28 cellular contexts compared by ENCODE assay signal in genomic region chr3:45066109-45066801, GRCh38. TPM values are rescaled to one million over a fixed set of nuclear protein-coding genes. Genes with fewer than 3 reads are reported as not detected.
DNase-seq lines count a peak whose midpoint lies in the region; ATAC-seq and TF ChIP-seq lines count a peak whose summit lies in the region.
"Had no signal": no experiment of that assay in that cellular context is flagged by ENCODE, and none has a peak within 500 bp of the region (broad histone marks: within the 10 kb centered on the region; RNA-seq: fewer than 3 reads in every experiment).

No MANE protein-coding gene starts in this region.

- H3K4me3 Mint-ChIP-seq in activated naive CD8-positive, alpha-beta T cell treated with anti-CD3 and anti-CD28 coated beads, Interleukin-2, amount 10 ng/mL, durations not matched to agents 7 days and 5 days, result no peak overlapping the region
- H3K4me3 Mint-ChIP-seq: activated CD8-positive, alpha-beta T cell treated with anti-CD3 and anti-CD28 coated beads, Interleukin-2, amount 10 ng/mL, durations not matched to agents 7 days and 5 days; CD4-positive, CD25-positive, alpha-beta regulatory T cell; immature natural killer cell; stimulated activated memory B cell treated with anti-CD40 and anti-IgM and Interleukin-4, amounts not matched to agents 10 μg/mL and 1 μg/mL and 100 μg/mL, for 72 hours had no signal

- no peak for TF ChIP-seq POLR2A in lower leg skin (IDR thresholded peaks at IDR 0.05)

- DNase-seq in EH (ENCODE audit: low read depth) (peak; percentile 26), LHCN-M2 (ENCODE audit: low read depth) (peak; percentile 54), left colon (no peak), lower leg skin (ENCODE audit: low spot score in 2 of 2) (no peak)
- DNase-seq in activated naive CD8-positive, alpha-beta T cell treated with anti-CD3 and anti-CD28 coated beads, Interleukin-2, amount 10 ng/mL, durations not matched to agents 7 days and 5 days, result no peak
- DNase-seq: activated CD8-positive, alpha-beta T cell treated with anti-CD3 and anti-CD28 coated beads, Interleukin-2, amount 10 ng/mL, durations not matched to agents 7 days and 5 days; activated naive CD4-positive, alpha-beta T cell treated with anti-CD3 and anti-CD28 coated beads, Interleukin-2, amount 50 U/mL, for 16 hours; activated T-cell treated with anti-CD3 and anti-CD28 coated beads, Interleukin-2, amount 50 U/mL, for 1 hour; CD4-positive, CD25-positive, alpha-beta regulatory T cell; cerebellar nuclear complex; effector CD4-positive, alpha-beta T cell; erythroblast; foreskin melanocyte; immature natural killer cell; Kasumi-1; lower lobe of right lung; NCI-H1092; NCI-H1930; SHP77 treated with DMSO at 0.1 percent for 48 hours; stimulated activated CD4-positive, alpha-beta T cell treated with anti-CD3 and anti-CD28 coated beads, Interleukin-2, amount 100 ng/mL, for 24 hours; T-helper 1 cell; thyroid gland had no signal

- intact Hi-C loops in left colon (cut with DNase I, micrococcal nuclease), result no loop called here
- intact Hi-C loops in lower leg skin (cut with DNase I; ENCODE audit: low total_unique reads), result no loop called here

- H3K9me3 Mint-ChIP-seq in activated naive CD8-positive, alpha-beta T cell treated with anti-CD3 and anti-CD28 coated beads, Interleukin-2, amount 10 ng/mL, durations not matched to agents 7 days and 5 days, result no peaks in the 10 kb centered on the region
- H3K9me3 Mint-ChIP-seq: CD4-positive, CD25-positive, alpha-beta regulatory T cell; immature natural killer cell; stimulated activated memory B cell treated with anti-CD40 and anti-IgM and Interleukin-4, amounts not matched to agents 10 μg/mL and 1 μg/mL and 100 μg/mL, for 72 hours had no signal

- peaks cover 9% of the 10 kb centered on the region for H3K27me3 Mint-ChIP-seq in activated naive CD8-positive, alpha-beta T cell treated with anti-CD3 and anti-CD28 coated beads, Interleukin-2, amount 10 ng/mL, durations not matched to agents 7 days and 5 days

- H3K27ac Mint-ChIP-seq in activated naive CD8-positive, alpha-beta T cell treated with anti-CD3 and anti-CD28 coated beads, Interleukin-2, amount 10 ng/mL, durations not matched to agents 7 days and 5 days, result peak overlapping the region; percentile 26
- H3K27ac Mint-ChIP-seq: stimulated activated memory B cell treated with anti-CD40 and anti-IgM and Interleukin-4, amounts not matched to agents 10 μg/mL and 1 μg/mL and 100 μg/mL, for 72 hours had no signal

- TF ChIP-seq CTCF in lower leg skin (IDR thresholded peaks at IDR 0.05), result no peak

- peaks cover 2% of the 10 kb centered on the region for H3K36me3 Mint-ChIP-seq in activated naive CD8-positive, alpha-beta T cell treated with anti-CD3 and anti-CD28 coated beads, Interleukin-2, amount 10 ng/mL, durations not matched to agents 7 days and 5 days
- H3K36me3 Mint-ChIP-seq: CD4-positive, CD25-positive, alpha-beta regulatory T cell; immature natural killer cell; stimulated activated memory B cell treated with anti-CD40 and anti-IgM and Interleukin-4, amounts not matched to agents 10 μg/mL and 1 μg/mL and 100 μg/mL, for 72 hours had no signal

- peaks cover 24% of the 10 kb centered on the region for H3K4me1 Mint-ChIP-seq in activated naive CD8-positive, alpha-beta T cell treated with anti-CD3 and anti-CD28 coated beads, Interleukin-2, amount 10 ng/mL, durations not matched to agents 7 days and 5 days
- H3K4me1 Mint-ChIP-seq: stimulated activated memory B cell treated with anti-CD40 and anti-IgM and Interleukin-4, amounts not matched to agents 10 μg/mL and 1 μg/mL and 100 μg/mL, for 72 hours had no signal

- WGBS in lower leg skin, 2 donors, result 90 to 97% methylated on average over 3 of the region's 3 CpGs

- H3K4me3 ChIP-seq in lower leg skin (ENCODE audit: low read depth, poor library complexity, severe bottlenecking), result no peak overlapping the region
- H3K4me3 ChIP-seq: hepatocyte, lower lobe of right lung, skin epidermis, thyroid gland had no signal

- POLR2A ChIA-PET in activated naive CD8-positive, alpha-beta T cell treated with anti-CD3 and anti-CD28 coated beads, Interleukin-2, amount 10 ng/mL, durations not matched to agents 7 days and 5 days (lab: Charles Lee), result no interaction called here

- no peak for ATAC-seq in activated naive CD8-positive, alpha-beta T cell treated with anti-CD3 and anti-CD28 coated beads, Interleukin-2, amount 10 ng/mL, durations not matched to agents 7 days and 5 days (ENCODE audit: low read depth)
- ATAC-seq in left colon (peak; percentile 72), SK-N-SH treated with all-trans-retinoic acid at 6 μM for 48 hours (no peak), GM21529 (IDR thresholded peaks at IDR 0.05; ENCODE audit: unreplicated experiment) (no peak), HG03097 (IDR thresholded peaks at IDR 0.05; ENCODE audit: low FRiP score, unreplicated experiment) (no peak)
- ATAC-seq: activated CD8-positive, alpha-beta T cell treated with anti-CD3 and anti-CD28 coated beads, Interleukin-2, amount 10 ng/mL, durations not matched to agents 7 days and 5 days; lower lobe of right lung; stimulated activated memory B cell treated with anti-CD40 and anti-IgM and Interleukin-4, amounts not matched to agents 10 μg/mL and 1 μg/mL and 100 μg/mL, for 72 hours had no signal

TF ChIP-seq in SK-N-SH treated with all-trans-retinoic acid at 6 μM for 48 hours, 23 proteins besides CTCF, POLR2A, EP300 and RAD21:
- TF ChIP-seq TSHZ2 (CRISPR knock-in tag; IDR thresholded peaks at IDR 0.05) (no peak), POU6F1 (CRISPR knock-in tag; IDR thresholded peaks at IDR 0.05; ENCODE audit: borderline replicate concordance, low read depth) (no peak)

RNA-seq across cellular contexts. Expression of gene CLEC3B, which starts 40.2 kb away (rescaled TPM):
- total RNA-seq in LHCN-M2 (2014; rRNA removed) (0.38 and 0.40 TPM in 2 replicates), left colon (10 to 100 TPM; 13.7 to 19.2 TPM), lower leg skin (100 to 1,000 TPM in 1 of 4 donors, 10 to 100 TPM in 3; 15.0 to 113 (median 29.8) TPM)
- 5.1 TPM for polyA plus RNA-seq in LHCN-M2 (2012)
- total RNA-seq in activated naive CD8-positive, alpha-beta T cell treated with anti-CD3 and anti-CD28 coated beads, Interleukin-2, amount 10 ng/mL, durations not matched to agents 7 days and 5 days, result under 1 TPM in 1 of 2 experiments, not detected in 1; 0.45 TPM

Comparison
In these comparisons a context has a peak if more than half of its experiments do, and no peak if none do; other contexts are left out.
1. DNase-seq: peak in EH (single experiment) and LHCN-M2 (single experiment); none in activated naive CD8-positive, alpha-beta T cell treated with anti-CD3 and anti-CD28 coated beads, Interleukin-2, amount 10 ng/mL, durations not matched to agents 7 days and 5 days (single experiment), left colon (0 of 2) and lower leg skin (0 of 2).
2. RNA of gene CLEC3B, which starts 40.2 kb away (total RNA-seq): 15.0 to 113 TPM in lower leg skin and 13.7 to 19.2 TPM in left colon; 0.45 TPM in activated naive CD8-positive, alpha-beta T cell treated with anti-CD3 and anti-CD28 coated beads, Interleukin-2, amount 10 ng/mL, durations not matched to agents 7 days and 5 days and 0.38 to 0.40 TPM in LHCN-M2; every median in the first group is over 10 times any median in the second.